ENCODE assay signal across 1 cellular context in the genomic region with DNA sequence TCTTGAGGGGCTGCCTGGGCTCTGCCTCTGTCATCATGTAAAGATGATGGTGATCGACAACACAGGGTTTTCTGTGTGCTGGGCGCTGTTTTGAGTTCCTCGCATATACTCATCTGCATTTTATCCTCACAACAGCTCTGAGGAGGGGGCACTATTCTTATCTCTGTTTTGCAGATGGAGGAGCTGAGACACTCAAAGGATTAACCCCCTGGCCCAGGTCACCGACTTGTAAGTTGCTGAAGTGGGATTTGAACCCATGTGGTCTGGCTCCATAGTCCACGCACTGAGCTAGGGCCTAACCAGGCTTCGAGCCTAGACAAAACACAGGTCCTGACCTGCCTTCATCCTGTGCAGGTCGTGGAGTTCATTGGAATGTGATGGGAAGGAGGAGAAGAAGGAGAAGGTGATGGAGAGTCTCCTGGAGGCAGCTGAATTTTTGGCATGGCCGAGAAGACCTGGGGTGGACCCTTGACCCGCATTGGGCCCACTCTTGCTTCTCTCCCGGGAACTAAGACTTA.
TF ChIP-seq lines count a peak whose summit lies in the region.

No MANE protein-coding gene starts in this region.

TF ChIP-seq in K562, 482 proteins besides CTCF, POLR2A, EP300 and RAD21 (continued from another document and continues in another):
- TF ChIP-seq, protein P1, sequence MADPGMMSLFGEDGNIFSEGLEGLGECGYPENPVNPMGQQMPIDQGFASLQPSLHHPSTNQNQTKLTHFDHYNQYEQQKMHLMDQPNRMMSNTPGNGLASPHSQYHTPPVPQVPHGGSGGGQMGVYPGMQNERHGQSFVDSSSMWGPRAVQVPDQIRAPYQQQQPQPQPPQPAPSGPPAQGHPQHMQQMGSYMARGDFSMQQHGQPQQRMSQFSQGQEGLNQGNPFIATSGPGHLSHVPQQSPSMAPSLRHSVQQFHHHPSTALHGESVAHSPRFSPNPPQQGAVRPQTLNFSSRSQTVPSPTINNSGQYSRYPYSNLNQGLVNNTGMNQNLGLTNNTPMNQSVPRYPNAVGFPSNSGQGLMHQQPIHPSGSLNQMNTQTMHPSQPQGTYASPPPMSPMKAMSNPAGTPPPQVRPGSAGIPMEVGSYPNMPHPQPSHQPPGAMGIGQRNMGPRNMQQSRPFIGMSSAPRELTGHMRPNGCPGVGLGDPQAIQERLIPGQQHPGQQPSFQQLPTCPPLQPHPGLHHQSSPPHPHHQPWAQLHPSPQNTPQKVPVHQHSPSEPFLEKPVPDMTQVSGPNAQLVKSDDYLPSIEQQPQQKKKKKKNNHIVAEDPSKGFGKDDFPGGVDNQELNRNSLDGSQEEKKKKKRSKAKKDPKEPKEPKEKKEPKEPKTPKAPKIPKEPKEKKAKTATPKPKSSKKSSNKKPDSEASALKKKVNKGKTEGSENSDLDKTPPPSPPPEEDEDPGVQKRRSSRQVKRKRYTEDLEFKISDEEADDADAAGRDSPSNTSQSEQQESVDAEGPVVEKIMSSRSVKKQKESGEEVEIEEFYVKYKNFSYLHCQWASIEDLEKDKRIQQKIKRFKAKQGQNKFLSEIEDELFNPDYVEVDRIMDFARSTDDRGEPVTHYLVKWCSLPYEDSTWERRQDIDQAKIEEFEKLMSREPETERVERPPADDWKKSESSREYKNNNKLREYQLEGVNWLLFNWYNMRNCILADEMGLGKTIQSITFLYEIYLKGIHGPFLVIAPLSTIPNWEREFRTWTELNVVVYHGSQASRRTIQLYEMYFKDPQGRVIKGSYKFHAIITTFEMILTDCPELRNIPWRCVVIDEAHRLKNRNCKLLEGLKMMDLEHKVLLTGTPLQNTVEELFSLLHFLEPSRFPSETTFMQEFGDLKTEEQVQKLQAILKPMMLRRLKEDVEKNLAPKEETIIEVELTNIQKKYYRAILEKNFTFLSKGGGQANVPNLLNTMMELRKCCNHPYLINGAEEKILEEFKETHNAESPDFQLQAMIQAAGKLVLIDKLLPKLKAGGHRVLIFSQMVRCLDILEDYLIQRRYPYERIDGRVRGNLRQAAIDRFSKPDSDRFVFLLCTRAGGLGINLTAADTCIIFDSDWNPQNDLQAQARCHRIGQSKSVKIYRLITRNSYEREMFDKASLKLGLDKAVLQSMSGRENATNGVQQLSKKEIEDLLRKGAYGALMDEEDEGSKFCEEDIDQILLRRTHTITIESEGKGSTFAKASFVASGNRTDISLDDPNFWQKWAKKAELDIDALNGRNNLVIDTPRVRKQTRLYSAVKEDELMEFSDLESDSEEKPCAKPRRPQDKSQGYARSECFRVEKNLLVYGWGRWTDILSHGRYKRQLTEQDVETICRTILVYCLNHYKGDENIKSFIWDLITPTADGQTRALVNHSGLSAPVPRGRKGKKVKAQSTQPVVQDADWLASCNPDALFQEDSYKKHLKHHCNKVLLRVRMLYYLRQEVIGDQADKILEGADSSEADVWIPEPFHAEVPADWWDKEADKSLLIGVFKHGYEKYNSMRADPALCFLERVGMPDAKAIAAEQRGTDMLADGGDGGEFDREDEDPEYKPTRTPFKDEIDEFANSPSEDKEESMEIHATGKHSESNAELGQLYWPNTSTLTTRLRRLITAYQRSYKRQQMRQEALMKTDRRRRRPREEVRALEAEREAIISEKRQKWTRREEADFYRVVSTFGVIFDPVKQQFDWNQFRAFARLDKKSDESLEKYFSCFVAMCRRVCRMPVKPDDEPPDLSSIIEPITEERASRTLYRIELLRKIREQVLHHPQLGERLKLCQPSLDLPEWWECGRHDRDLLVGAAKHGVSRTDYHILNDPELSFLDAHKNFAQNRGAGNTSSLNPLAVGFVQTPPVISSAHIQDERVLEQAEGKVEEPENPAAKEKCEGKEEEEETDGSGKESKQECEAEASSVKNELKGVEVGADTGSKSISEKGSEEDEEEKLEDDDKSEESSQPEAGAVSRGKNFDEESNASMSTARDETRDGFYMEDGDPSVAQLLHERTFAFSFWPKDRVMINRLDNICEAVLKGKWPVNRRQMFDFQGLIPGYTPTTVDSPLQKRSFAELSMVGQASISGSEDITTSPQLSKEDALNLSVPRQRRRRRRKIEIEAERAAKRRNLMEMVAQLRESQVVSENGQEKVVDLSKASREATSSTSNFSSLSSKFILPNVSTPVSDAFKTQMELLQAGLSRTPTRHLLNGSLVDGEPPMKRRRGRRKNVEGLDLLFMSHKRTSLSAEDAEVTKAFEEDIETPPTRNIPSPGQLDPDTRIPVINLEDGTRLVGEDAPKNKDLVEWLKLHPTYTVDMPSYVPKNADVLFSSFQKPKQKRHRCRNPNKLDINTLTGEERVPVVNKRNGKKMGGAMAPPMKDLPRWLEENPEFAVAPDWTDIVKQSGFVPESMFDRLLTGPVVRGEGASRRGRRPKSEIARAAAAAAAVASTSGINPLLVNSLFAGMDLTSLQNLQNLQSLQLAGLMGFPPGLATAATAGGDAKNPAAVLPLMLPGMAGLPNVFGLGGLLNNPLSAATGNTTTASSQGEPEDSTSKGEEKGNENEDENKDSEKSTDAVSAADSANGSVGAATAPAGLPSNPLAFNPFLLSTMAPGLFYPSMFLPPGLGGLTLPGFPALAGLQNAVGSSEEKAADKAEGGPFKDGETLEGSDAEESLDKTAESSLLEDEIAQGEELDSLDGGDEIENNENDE (IDR thresholded peaks at IDR 0.05; ENCODE audit: low read depth, low read length): no peak
- TF ChIP-seq SNRNP70 (optimal IDR thresholded peaks at IDR 0.05; ENCODE audit: low read depth, low read length): no peak
- TF ChIP-seq HNRNPH1 (optimal IDR thresholded peaks at IDR 0.05; ENCODE audit: low read depth, low read length): no peak
- TF ChIP-seq SIX5 (IDR thresholded peaks at IDR 0.05; ENCODE audit: borderline replicate concordance in 1 of 2, insufficient read depth in 1 of 2, low read depth in 1 of 2, low read length in 2 of 2): no peak
- TF ChIP-seq, protein P2, sequence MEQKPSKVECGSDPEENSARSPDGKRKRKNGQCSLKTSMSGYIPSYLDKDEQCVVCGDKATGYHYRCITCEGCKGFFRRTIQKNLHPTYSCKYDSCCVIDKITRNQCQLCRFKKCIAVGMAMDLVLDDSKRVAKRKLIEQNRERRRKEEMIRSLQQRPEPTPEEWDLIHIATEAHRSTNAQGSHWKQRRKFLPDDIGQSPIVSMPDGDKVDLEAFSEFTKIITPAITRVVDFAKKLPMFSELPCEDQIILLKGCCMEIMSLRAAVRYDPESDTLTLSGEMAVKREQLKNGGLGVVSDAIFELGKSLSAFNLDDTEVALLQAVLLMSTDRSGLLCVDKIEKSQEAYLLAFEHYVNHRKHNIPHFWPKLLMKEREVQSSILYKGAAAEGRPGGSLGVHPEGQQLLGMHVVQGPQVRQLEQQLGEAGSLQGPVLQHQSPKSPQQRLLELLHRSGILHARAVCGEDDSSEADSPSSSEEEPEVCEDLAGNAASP (IDR thresholded peaks at IDR 0.05): no peak
- no peak for TF ChIP-seq U2AF1 (optimal IDR thresholded peaks at IDR 0.05; ENCODE audit: low read depth, low read length)
- TF ChIP-seq, protein P3, sequence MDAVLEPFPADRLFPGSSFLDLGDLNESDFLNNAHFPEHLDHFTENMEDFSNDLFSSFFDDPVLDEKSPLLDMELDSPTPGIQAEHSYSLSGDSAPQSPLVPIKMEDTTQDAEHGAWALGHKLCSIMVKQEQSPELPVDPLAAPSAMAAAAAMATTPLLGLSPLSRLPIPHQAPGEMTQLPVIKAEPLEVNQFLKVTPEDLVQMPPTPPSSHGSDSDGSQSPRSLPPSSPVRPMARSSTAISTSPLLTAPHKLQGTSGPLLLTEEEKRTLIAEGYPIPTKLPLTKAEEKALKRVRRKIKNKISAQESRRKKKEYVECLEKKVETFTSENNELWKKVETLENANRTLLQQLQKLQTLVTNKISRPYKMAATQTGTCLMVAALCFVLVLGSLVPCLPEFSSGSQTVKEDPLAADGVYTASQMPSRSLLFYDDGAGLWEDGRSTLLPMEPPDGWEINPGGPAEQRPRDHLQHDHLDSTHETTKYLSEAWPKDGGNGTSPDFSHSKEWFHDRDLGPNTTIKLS (IDR thresholded peaks at IDR 0.05; ENCODE audit: borderline replicate concordance, low read depth): no peak
- TF ChIP-seq, protein P4, sequence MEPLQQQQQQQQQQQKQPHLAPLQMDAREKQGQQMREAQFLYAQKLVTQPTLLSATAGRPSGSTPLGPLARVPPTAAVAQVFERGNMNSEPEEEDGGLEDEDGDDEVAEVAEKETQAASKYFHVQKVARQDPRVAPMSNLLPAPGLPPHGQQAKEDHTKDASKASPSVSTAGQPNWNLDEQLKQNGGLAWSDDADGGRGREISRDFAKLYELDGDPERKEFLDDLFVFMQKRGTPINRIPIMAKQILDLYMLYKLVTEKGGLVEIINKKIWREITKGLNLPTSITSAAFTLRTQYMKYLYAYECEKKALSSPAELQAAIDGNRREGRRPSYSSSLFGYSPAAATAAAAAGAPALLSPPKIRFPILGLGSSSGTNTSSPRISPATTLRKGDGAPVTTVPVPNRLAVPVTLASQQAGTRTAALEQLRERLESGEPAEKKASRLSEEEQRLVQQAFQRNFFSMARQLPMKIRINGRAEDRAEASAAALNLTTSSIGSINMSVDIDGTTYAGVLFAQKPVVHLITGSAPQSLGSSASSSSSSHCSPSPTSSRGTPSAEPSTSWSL (CRISPR knock-in tag; IDR thresholded peaks at IDR 0.05; ENCODE audit: borderline replicate concordance): no peak
- TF ChIP-seq ZNF445 (CRISPR knock-in tag; IDR thresholded peaks at IDR 0.05; ENCODE audit: low read depth): no peak
- no peak for TF ChIP-seq ZSCAN29 (IDR thresholded peaks at IDR 0.05)
- TF ChIP-seq ZKSCAN1 (IDR thresholded peaks at IDR 0.05; ENCODE audit: low read depth, low read length): no peak
- no peak for TF ChIP-seq JUN (IDR thresholded peaks at IDR 0.05; ENCODE audit: borderline replicate concordance, low read depth, low read length)
- TF ChIP-seq JUN (CRISPR knock-in tag; IDR thresholded peaks at IDR 0.05; ENCODE audit: borderline replicate concordance): no peak
- TF ChIP-seq, protein P5, sequence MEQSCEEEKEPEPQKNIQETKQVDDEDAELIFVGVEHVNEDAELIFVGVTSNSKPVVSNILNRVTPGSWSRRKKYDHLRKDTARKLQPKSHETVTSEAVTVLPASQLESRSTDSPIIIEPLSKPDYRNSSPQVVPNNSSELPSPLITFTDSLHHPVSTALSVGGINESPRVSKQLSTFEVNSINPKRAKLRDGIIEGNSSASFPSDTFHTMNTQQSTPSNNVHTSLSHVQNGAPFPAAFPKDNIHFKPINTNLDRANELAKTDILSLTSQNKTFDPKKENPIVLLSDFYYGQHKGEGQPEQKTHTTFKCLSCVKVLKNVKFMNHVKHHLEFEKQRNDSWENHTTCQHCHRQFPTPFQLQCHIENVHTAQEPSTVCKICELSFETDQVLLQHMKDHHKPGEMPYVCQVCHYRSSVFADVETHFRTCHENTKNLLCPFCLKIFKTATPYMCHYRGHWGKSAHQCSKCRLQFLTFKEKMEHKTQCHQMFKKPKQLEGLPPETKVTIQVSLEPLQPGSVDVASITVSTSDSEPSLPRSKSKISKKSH (CRISPR knock-in tag; IDR thresholded peaks at IDR 0.05): no peak
- TF ChIP-seq FOXA1 (IDR thresholded peaks at IDR 0.05; ENCODE audit: borderline replicate concordance): no peak
- TF ChIP-seq, protein P6, sequence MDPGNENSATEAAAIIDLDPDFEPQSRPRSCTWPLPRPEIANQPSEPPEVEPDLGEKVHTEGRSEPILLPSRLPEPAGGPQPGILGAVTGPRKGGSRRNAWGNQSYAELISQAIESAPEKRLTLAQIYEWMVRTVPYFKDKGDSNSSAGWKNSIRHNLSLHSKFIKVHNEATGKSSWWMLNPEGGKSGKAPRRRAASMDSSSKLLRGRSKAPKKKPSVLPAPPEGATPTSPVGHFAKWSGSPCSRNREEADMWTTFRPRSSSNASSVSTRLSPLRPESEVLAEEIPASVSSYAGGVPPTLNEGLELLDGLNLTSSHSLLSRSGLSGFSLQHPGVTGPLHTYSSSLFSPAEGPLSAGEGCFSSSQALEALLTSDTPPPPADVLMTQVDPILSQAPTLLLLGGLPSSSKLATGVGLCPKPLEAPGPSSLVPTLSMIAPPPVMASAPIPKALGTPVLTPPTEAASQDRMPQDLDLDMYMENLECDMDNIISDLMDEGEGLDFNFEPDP (CRISPR knock-in tag; IDR thresholded peaks at IDR 0.05): no peak
- peak; percentile 79 for TF ChIP-seq TEAD4 (IDR thresholded peaks at IDR 0.05; ENCODE audit: low read length)
- TF ChIP-seq TEAD4 (CRISPR knock-in tag; IDR thresholded peaks at IDR 0.05; ENCODE audit: borderline replicate concordance): no peak
- TF ChIP-seq SMAD1 (IDR thresholded peaks at IDR 0.05; ENCODE audit: low read depth, low read length, partially characterized antibody): no peak
- no peak for TF ChIP-seq FOXM1 (IDR thresholded peaks at IDR 0.05; ENCODE audit: low read depth)
- TF ChIP-seq FOXM1 (CRISPR knock-in tag; IDR thresholded peaks at IDR 0.05; ENCODE audit: low read depth): no peak
- TF ChIP-seq GTF2A2 (tag; IDR thresholded peaks at IDR 0.05): no peak
- TF ChIP-seq HMGN3 (IDR thresholded peaks at IDR 0.05; ENCODE audit: borderline replicate concordance, extremely low read depth, insufficient read length, low read depth, low read length): no peak
- no peak; the same call in 1 of the 2 replicates for TF ChIP-seq FOSL1 (tag; conservative IDR thresholded peaks at IDR 0.05)
- no peak for TF ChIP-seq ZNF76 (CRISPR knock-in tag; IDR thresholded peaks at IDR 0.05; ENCODE audit: borderline replicate concordance)
- peak; percentile 40 to 73; a peak in 3 of 4 replicates for TF ChIP-seq KDM1A (IDR thresholded peaks at IDR 0.05)
- TF ChIP-seq POLR2AphosphoS5 (IDR thresholded peaks at IDR 0.05; ENCODE audit: control insufficient read depth, insufficient read depth, low read depth, low read length): peak; percentile 48; the same call in 1 of the 2 replicates
- no peak for TF ChIP-seq SIN3A (IDR thresholded peaks at IDR 0.05; ENCODE audit: borderline replicate concordance in 2 of 2, control insufficient read depth in 1 of 2, low read depth in 2 of 2, low read length in 2 of 2)
- TF ChIP-seq CSDE1 (IDR thresholded peaks at IDR 0.05): no peak
- no peak for TF ChIP-seq CBX2 (IDR thresholded peaks at IDR 0.05; ENCODE audit: insufficient read depth, low read length, poor library complexity, severe bottlenecking)
- TF ChIP-seq ARID1B (IDR thresholded peaks at IDR 0.05): peak; percentile 94
- TF ChIP-seq MCM3 (IDR thresholded peaks at IDR 0.05): no peak
- no peak for TF ChIP-seq NCOA2 (IDR thresholded peaks at IDR 0.05; ENCODE audit: partially characterized antibody in 2 of 2)
- TF ChIP-seq RBFOX2 (IDR thresholded peaks at IDR 0.05; ENCODE audit: low read depth, low read length): no peak
- TF ChIP-seq ZNF436 (CRISPR knock-in tag; IDR thresholded peaks at IDR 0.05): no peak
- TF ChIP-seq, protein P7, sequence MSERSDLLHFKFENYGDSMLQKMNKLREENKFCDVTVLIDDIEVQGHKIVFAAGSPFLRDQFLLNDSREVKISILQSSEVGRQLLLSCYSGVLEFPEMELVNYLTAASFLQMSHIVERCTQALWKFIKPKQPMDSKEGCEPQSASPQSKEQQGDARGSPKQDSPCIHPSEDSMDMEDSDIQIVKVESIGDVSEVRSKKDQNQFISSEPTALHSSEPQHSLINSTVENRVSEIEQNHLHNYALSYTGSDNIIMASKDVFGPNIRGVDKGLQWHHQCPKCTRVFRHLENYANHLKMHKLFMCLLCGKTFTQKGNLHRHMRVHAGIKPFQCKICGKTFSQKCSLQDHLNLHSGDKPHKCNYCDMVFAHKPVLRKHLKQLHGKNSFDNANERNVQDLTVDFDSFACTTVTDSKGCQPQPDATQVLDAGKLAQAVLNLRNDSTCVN (CRISPR knock-in tag; IDR thresholded peaks at IDR 0.05): no peak
- TF ChIP-seq EWSR1 (IDR thresholded peaks at IDR 0.05; ENCODE audit: borderline replicate concordance, low read depth, partially characterized antibody): no peak
- no peak for TF ChIP-seq ZFP1 (CRISPR knock-in tag; IDR thresholded peaks at IDR 0.05)
- no peak for TF ChIP-seq BRF1 (IDR thresholded peaks at IDR 0.05; ENCODE audit: borderline replicate concordance, extremely low read depth, insufficient read length)
